Comparison of ENCODE assay signal across 31 cellular contexts in genomic region chr9:116168231-116168630, GRCh38. TPM values are rescaled to one million over a fixed set of nuclear protein-coding genes. Genes with fewer than 3 reads are reported as not detected.
"Had no signal": no experiment of that assay in that cellular context is flagged by ENCODE, and none has a peak within 500 bp of the region (broad histone marks: within the 10 kb centered on the region; RNA-seq: fewer than 3 reads in every experiment).

No MANE protein-coding gene starts in this region.

- H3K4me2 ChIP-seq: hepatocyte had no signal

- H3K4me3 ChIP-seq: esophagus squamous epithelium, gastroesophageal sphincter, hepatocyte, sigmoid colon, upper lobe of left lung, vagina had no signal

- DNase-seq: activated CD4-positive, alpha-beta memory T cell treated with anti-CD3 and anti-CD28 coated beads for 36 hours; activated CD4-positive, alpha-beta T cell treated with anti-CD3 and anti-CD28 coated beads, Interleukin-2, amount 10 ng/mL, durations not matched to agents 24 days and 14 days; activated CD4-positive, CD25-positive, alpha-beta regulatory T cell treated with anti-CD3 and anti-CD28 coated beads, Interleukin-2, amount 50 U/mL, for 72 hours; activated CD8-positive, alpha-beta memory T cell treated with anti-CD3 and anti-CD28 coated beads, Interleukin-2, amount 50 U/mL, for 48 hours; activated gamma-delta T cell treated with Interleukin-2 at 50 U/mL for 16 hours; activated naive CD4-positive, alpha-beta T cell treated with anti-CD3 and anti-CD28 coated beads, Interleukin-2, amount 50 U/mL, for 16 hours; activated T-cell treated with anti-CD3 and anti-CD28 coated beads, Interleukin-2, amount 50 U/mL, for 24 hours; amygdala; central memory CD4-positive, alpha-beta T cell; dermis blood vessel endothelial cell; effector CD8-positive, alpha-beta T cell; esophagus squamous epithelium; islet precursor cell; left ventricle myocardium superior; retina; sigmoid colon; small intestine; stimulated activated CD4-positive, alpha-beta T cell treated with anti-CD3 and anti-CD28 coated beads, Interleukin-1b, Interleukin-23, amount 100 ng/mL, for 48 hours; stimulated activated CD4-positive, alpha-beta T cell treated with anti-CD3 and anti-CD28 coated beads, Interleukin-4, amount 100 ng/mL, for 4 hours; stimulated activated CD8-positive, alpha-beta memory T cell treated with anti-CD3 and anti-CD28 coated beads, Interleukin-4, amount 100 ng/mL, for 48 hours; stimulated activated naive CD8-positive, alpha-beta T cell treated with anti-CD3 and anti-CD28 coated beads, Interleukin-15, amount 100 ng/mL, for 72 hours; substantia nigra; T-helper 1 cell; upper lobe of left lung had no signal

- H3K27me3 ChIP-seq: esophagus squamous epithelium, gastroesophageal sphincter, hepatocyte, sigmoid colon, upper lobe of left lung, vagina had no signal

- H3K4me1 ChIP-seq: esophagus squamous epithelium, gastroesophageal sphincter, sigmoid colon, upper lobe of left lung had no signal

- H3K79me2 ChIP-seq: hepatocyte had no signal

- H2AFZ ChIP-seq: hepatocyte had no signal

- ATAC-seq: gastroesophageal sphincter; left ventricle myocardium superior; stimulated activated memory B cell treated with anti-CD40 and anti-IgM and Interleukin-4, amounts not matched to agents 10 μg/mL and 1 μg/mL and 100 μg/mL, for 72 hours; stimulated activated naive CD8-positive, alpha-beta T cell treated with anti-CD3 and anti-CD28 coated beads, Interleukin-15, amount 100 ng/mL, for 72 hours had no signal

- H3K9me3 ChIP-seq: esophagus squamous epithelium, gastroesophageal sphincter, sigmoid colon, upper lobe of left lung, vagina had no signal

- H3K27ac ChIP-seq: epithelial cell of prostate, esophagus squamous epithelium, gastroesophageal sphincter, hepatocyte, sigmoid colon, upper lobe of left lung, vagina had no signal

- FAIRE-seq: endometrium, small intestine had no signal

- H3K36me3 ChIP-seq: esophagus squamous epithelium, gastroesophageal sphincter, sigmoid colon, upper lobe of left lung, vagina had no signal

RNA-seq across cellular contexts. Expression of gene PAPPA, which starts 14.6 kb away (rescaled TPM):
- total RNA-seq: activated CD4-positive, alpha-beta memory T cell treated with anti-CD3 and anti-CD28 coated beads for 36 hours; activated CD4-positive, alpha-beta T cell treated with anti-CD3 and anti-CD28 coated beads, Interleukin-2, amount 10 ng/mL, durations not matched to agents 24 days and 14 days; activated CD8-positive, alpha-beta memory T cell treated with anti-CD3 and anti-CD28 coated beads for 36 hours had no signal
